In genomic region chr12:948238-948637, GRCh38 we compare ENCODE assay signal across 9 cellular contexts. TPM values are rescaled to one million over a fixed set of nuclear protein-coding genes. Genes with fewer than 3 reads are reported as not detected.
DNase-seq lines count a peak whose midpoint lies in the region; ATAC-seq, FAIRE-seq and TF ChIP-seq lines count a peak whose summit lies in the region.
"Had no signal": no experiment of that assay in that cellular context is flagged by ENCODE, and none has a peak within 500 bp of the region (broad histone marks: within the 10 kb centered on the region; RNA-seq: fewer than 3 reads in every experiment).

No MANE protein-coding gene starts in this region.

- H3K9me3 Mint-ChIP-seq in memory B cell: no peaks in the 10 kb centered on the region

- TF ChIP-seq CTCF in 22Rv1 (IDR thresholded peaks at IDR 0.05) (no peak), brain microvascular endothelial cell (IDR thresholded peaks at IDR 0.05; ENCODE audit: low read depth, low read length, missing control alignments) (no peak)

- H3K36me3 Mint-ChIP-seq in memory B cell: peaks cover 4% of the 10 kb centered on the region

- H3K36me3 ChIP-seq in HUES48 (ENCODE audit: control insufficient read depth, insufficient read depth, low read length) (peaks cover 10% of the 10 kb centered on the region), brain microvascular endothelial cell (replicated peaks) (no peaks in the 10 kb centered on the region)
- H3K36me3 ChIP-seq: neutrophil had no signal

- no peaks in the 10 kb centered on the region for H3K27me3 Mint-ChIP-seq in memory B cell

- H3K9ac ChIP-seq in HUES48 (ENCODE audit: low read depth, low read length): no peak overlapping the region

- H3K9me3 ChIP-seq in HUES48 (ENCODE audit: control insufficient read depth, insufficient read depth, low read length): no peaks in the 10 kb centered on the region
- H3K9me3 ChIP-seq: neutrophil had no signal

- H3K4me1 Mint-ChIP-seq in memory B cell: peaks cover 21% of the 10 kb centered on the region

- FAIRE-seq in H54 (lab: Jason Lieb, UNC): no peak

- no peaks in the 10 kb centered on the region for H3K27me3 ChIP-seq in HUES48 (ENCODE audit: control insufficient read depth, insufficient read depth, low read length)
- H3K27me3 ChIP-seq in brain microvascular endothelial cell (replicated peaks): no peaks in the 10 kb centered on the region
- H3K27me3 ChIP-seq: neutrophil had no signal

- H3K4me3 ChIP-seq in HUES48 (ENCODE audit: low read depth, low read length) (peak overlapping the region; percentile 94), brain microvascular endothelial cell (ENCODE audit: low read depth, low read length) (peak overlapping the region; percentile 93)

- H3K4me1 ChIP-seq in HUES48 (ENCODE audit: control insufficient read depth, insufficient read depth, low read length): no peaks in the 10 kb centered on the region

- peak overlapping the region; percentile 98 for H3K27ac ChIP-seq in 22Rv1
- H3K27ac ChIP-seq in HUES48 (ENCODE audit: low read depth, low read length): no peak overlapping the region
- H3K27ac ChIP-seq in brain microvascular endothelial cell: no peak overlapping the region

- ATAC-seq in memory B cell (ENCODE audit: low read depth): no peak
- ATAC-seq in HG02623 (IDR thresholded peaks at IDR 0.05; ENCODE audit: unreplicated experiment): no peak
- ATAC-seq in HG03571 (IDR thresholded peaks at IDR 0.05; ENCODE audit: unreplicated experiment): no peak

- TF ChIP-seq POLR2A in H54 (IDR thresholded peaks at IDR 0.05; ENCODE audit: low read depth, low read length): no peak

- H3K27ac Mint-ChIP-seq in memory B cell: peak overlapping the region; percentile 31

- in situ Hi-C loops in brain microvascular endothelial cell (cut with HindIII; ENCODE audit: low pct_ligation_motif_present, low sequenced_read_pairs): no loop called here

- no peak for DNase-seq in brain microvascular endothelial cell
- DNase-seq in memory B cell (ENCODE audit: low spot score in 2 of 2): no peak
- DNase-seq in H54 (ENCODE audit: insufficient read length, low spot score): no peak
- DNase-seq in occipital lobe (lab: John Stamatoyannopoulos, UW): no peak

- peak overlapping the region; percentile 67 for H3K4me3 Mint-ChIP-seq in memory B cell

RNA-seq across cellular contexts. Expression of gene RAD52, which starts 1.3 kb away (rescaled TPM):
- 16.7 TPM for total RNA-seq in occipital lobe

RNA-seq across cellular contexts. Expression of gene ERC1, which starts 42.8 kb away (rescaled TPM):
- 119 TPM for total RNA-seq in occipital lobe
